In the genomic region with DNA sequence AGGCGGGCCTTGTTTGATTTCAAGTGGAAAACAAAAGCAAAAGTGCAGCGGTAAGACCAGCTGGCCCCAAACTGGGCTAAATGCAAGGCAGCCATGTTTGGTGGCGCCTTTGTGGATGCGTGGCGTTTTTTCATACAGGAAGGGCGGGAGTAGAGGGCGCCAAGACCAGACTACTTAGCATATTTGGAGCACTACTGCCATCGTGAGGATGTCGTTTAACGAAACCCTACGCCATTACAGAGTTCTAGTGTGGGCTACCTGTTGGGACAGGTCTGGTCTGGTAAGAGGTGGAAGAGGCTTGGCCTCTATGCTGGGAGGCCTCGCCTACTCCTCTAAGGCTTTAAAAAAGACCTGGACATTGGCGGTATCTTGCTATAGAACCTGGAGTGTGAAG, we compare ENCODE assay signal across 7 cellular contexts.
A peak's percentile ranks its signal among the peaks of the same experiment; 100 is the strongest.
DNase-seq lines count a peak whose midpoint lies in the region; ATAC-seq and TF ChIP-seq lines count a peak whose summit lies in the region.

No MANE protein-coding gene starts in this region.

- no peaks in the 10 kb centered on the region for H3K27me3 Mint-ChIP-seq in nephron progenitor cell (ENCODE audit: low read depth, poor library complexity)

- H3K27ac Mint-ChIP-seq in nephron progenitor cell, result no peak overlapping the region

- no peaks in the 10 kb centered on the region for H3K4me1 Mint-ChIP-seq in nephron progenitor cell

- H3K9me3 Mint-ChIP-seq in nephron progenitor cell, result peaks cover 24% of the 10 kb centered on the region

- H3K4me3 ChIP-seq in HL-60 (replicated peaks; ENCODE audit: insufficient read depth, low read length) (no peak overlapping the region), mesendoderm (ENCODE audit: low read length) (no peak overlapping the region)

- no peak overlapping the region for H3K56ac ChIP-seq in mesendoderm (ENCODE audit: low read length)

- H3K79me2 ChIP-seq in mesendoderm (ENCODE audit: control insufficient read depth, insufficient read depth, low read length), result no peaks in the 10 kb centered on the region

- H3K4me3 Mint-ChIP-seq in nephron progenitor cell, result no peak overlapping the region

- H4K5ac ChIP-seq in mesendoderm (ENCODE audit: low read length), result no peak overlapping the region

- H3K4me1 ChIP-seq in mesendoderm (ENCODE audit: control insufficient read depth, low read depth, low read length), result no peaks in the 10 kb centered on the region

- no peak overlapping the region for H2BK15ac ChIP-seq in mesendoderm (replicated peaks; ENCODE audit: low read depth)

- H3K9ac ChIP-seq in mesendoderm (ENCODE audit: low read length), result no peak overlapping the region

- WGBS in mesendoderm (ENCODE audit: extremely low coverage, insufficient coverage, low lambda C conversion rate), result no CpG with 5 or more reads among the region's 13 CpGs

- H3K23ac ChIP-seq in mesendoderm (ENCODE audit: low read length), result no peak overlapping the region

- H3K36me3 Mint-ChIP-seq in nephron progenitor cell (ENCODE audit: low read depth), result peaks cover 96% of the 10 kb centered on the region

- no peaks in the 10 kb centered on the region for H3K36me3 ChIP-seq in mesendoderm (ENCODE audit: control insufficient read depth, insufficient read depth, low read length)

- no peak overlapping the region for H2BK5ac ChIP-seq in mesendoderm (ENCODE audit: low read length)

- H2BK120ac ChIP-seq in mesendoderm (ENCODE audit: low read depth, low read length), result no peak overlapping the region

- no peak overlapping the region for H3K4ac ChIP-seq in mesendoderm (ENCODE audit: low read depth, low read length)

- DNase-seq in HL-60 (ENCODE audit: low read depth in 1 of 2, low spot score in 1 of 2), result peak in 1 of 2 experiments; percentile 89
- peak; percentile 83 to 86 for DNase-seq in activated T-cell treated with anti-CD3 and anti-CD28 coated beads, Interleukin-2, amount 50 U/mL, for 48 hours
- peak; percentile 2 for DNase-seq in mesendoderm
- DNase-seq in nephron progenitor cell, result no peak
- no peak for DNase-seq in NCI-H146 treated with DMSO at 0.1 percent for 48 hours (lab: John Stamatoyannopoulos, UW; ENCODE audit: unreplicated experiment)
- DNase-seq in glomerular visceral epithelial cell (ENCODE audit: extremely low spot score), result no peak

- no peak overlapping the region for H3K18ac ChIP-seq in mesendoderm (ENCODE audit: low read length)

- H3K27me3 ChIP-seq in HL-60 (ENCODE audit: insufficient read depth, poor library complexity, severe bottlenecking) (no peaks in the 10 kb centered on the region), mesendoderm (ENCODE audit: insufficient read depth, low read length, poor library complexity) (no peaks in the 10 kb centered on the region)

- H3K79me1 ChIP-seq in mesendoderm (ENCODE audit: low read length), result no peaks in the 10 kb centered on the region

- peak; percentile 73 for ATAC-seq in GM18511 (IDR thresholded peaks at IDR 0.05; ENCODE audit: unreplicated experiment)

- H4K8ac ChIP-seq in mesendoderm (ENCODE audit: low read depth, low read length), result no peak overlapping the region

- TF ChIP-seq CTCF in HL-60 (IDR thresholded peaks at IDR 0.05; ENCODE audit: insufficient read depth, low read length) (no peak), nephron progenitor cell (IDR thresholded peaks at IDR 0.05) (no peak)

- no peak overlapping the region for H3K4me2 ChIP-seq in mesendoderm (ENCODE audit: low read length)

- H2AK5ac ChIP-seq in mesendoderm (ENCODE audit: low read length), result no peak overlapping the region

- H3K27ac ChIP-seq in HL-60 (replicated peaks) (peak overlapping the region; percentile 78), mesendoderm (ENCODE audit: low read depth, low read length) (no peak overlapping the region)

Comparison
In these comparisons a context has a peak if more than half of its experiments do, and no peak if none do; other contexts are left out.
1. DNase-seq: peak in activated T-cell treated with anti-CD3 and anti-CD28 coated beads, Interleukin-2, amount 50 U/mL, for 48 hours (2 of 2) and mesendoderm (single experiment); none in nephron progenitor cell (single experiment), NCI-H146 treated with DMSO at 0.1 percent for 48 hours (single experiment) and glomerular visceral epithelial cell (single experiment).